9 cellular contexts compared by ENCODE assay signal in the genomic region with DNA sequence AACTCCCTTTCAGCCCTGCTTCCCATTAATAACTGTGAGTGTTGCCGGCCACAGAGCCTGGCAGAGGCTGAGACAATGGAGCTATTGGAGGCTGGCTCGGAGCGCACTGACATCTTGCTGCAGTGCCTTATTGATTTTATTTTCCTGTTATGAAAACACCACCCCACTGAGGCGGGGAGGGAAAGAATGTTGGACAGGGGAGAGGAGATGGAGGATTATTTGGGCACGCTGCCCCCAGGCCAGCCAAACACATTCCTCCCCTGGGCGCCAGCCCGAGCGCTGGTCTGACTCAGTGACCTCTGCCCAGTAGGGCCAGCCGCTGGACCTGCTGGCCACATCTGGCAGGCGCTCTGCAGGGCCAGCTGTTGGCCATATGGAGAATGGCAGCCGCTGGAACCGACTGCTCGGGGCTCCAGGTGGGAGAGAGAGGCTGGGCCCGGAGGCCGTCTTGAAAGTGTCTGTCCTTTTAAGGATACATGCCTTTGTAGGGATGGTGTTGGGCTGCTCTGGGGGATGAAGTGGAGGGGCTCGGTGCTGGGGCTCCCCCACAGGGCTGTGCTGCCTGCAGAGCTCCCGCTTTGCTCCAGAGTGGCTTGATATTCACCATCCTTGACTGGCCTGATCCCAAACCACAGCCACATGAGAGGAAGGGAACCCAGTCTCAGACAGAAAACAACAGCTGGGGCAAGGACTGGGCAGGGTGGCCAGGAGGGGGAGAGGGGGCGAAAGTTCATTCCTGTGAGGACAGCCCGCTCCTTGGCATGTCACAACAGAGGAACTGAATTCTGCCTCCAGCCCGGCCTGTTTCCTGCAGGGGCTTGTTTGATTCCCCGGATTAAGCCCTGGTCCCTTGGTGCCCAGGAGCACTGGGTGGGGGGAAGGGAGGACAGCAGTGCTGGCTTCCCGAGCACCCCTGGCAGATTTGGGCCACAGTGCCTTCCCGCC.
A peak's percentile ranks its signal among the peaks of the same experiment; 100 is the strongest.
DNase-seq lines count a peak whose midpoint lies in the region; ATAC-seq, FAIRE-seq and TF ChIP-seq lines count a peak whose summit lies in the region.
"Had no signal": no experiment of that assay in that cellular context is flagged by ENCODE, and none has a peak within 500 bp of the region (broad histone marks: within the 10 kb centered on the region; RNA-seq: fewer than 3 reads in every experiment).

No MANE protein-coding gene starts in this region.

- DNase-seq in HFF-Myc (ENCODE audit: extremely low read depth, low read depth) (peak; percentile 52), cardiac fibroblast (ENCODE audit: low read depth in 2 of 2) (peak; percentile 50 to 75), keratinocyte (ENCODE audit: low read depth, low spot score) (no peak), smooth muscle cell of the brain vasculature (ENCODE audit: low read depth, low spot score) (peak; percentile 71), NCI-H2081 (lab: John Stamatoyannopoulos, UW) (no peak)
- DNase-seq in activated T-cell treated with anti-CD3 and anti-CD28 coated beads, Interleukin-2, amount 50 U/mL, for 4 hours, result no peak
- DNase-seq: immature natural killer cell had no signal

- H3K4me3 ChIP-seq in HFF-Myc (replicated peaks; ENCODE audit: low read depth, low read length) (no peak overlapping the region), cardiac fibroblast (replicated peaks in 1 of 2; ENCODE audit: low read depth in 2 of 2, low read length in 2 of 2) (no peak overlapping the region), keratinocyte (ENCODE audit: control insufficient read depth in 2 of 3, extremely low read depth in 1 of 3, insufficient read depth in 2 of 3, low read depth in 1 of 3, low read length in 3 of 3) (no peak overlapping the region)

- dilution Hi-C loops in keratinocyte (cut with MboI; ENCODE audit: extremely low pct_ligation_motif_present, low sequenced_read_pairs), result no loop called here

- H3K36me3 Mint-ChIP-seq in activated T-cell treated with anti-CD3 and anti-CD28 coated beads, Interleukin-2, amount 50 U/mL, for 4 hours (ENCODE audit: insufficient read depth), result no peaks in the 10 kb centered on the region
- H3K36me3 Mint-ChIP-seq: immature natural killer cell had no signal

- H3K4me2 ChIP-seq in keratinocyte (ENCODE audit: control insufficient read depth, extremely low read depth, insufficient read depth, low read depth, low read length), result peak overlapping the region; percentile 41

- H3K4me1 Mint-ChIP-seq in activated T-cell treated with anti-CD3 and anti-CD28 coated beads, Interleukin-2, amount 50 U/mL, for 4 hours (ENCODE audit: low read depth), result no peaks in the 10 kb centered on the region
- H3K4me1 Mint-ChIP-seq: immature natural killer cell had no signal

- peaks cover 13% of the 10 kb centered on the region for H3K4me1 ChIP-seq in keratinocyte (ENCODE audit: control insufficient read depth, extremely low read depth, insufficient read depth, low read length)

- no peak overlapping the region for H2AFZ ChIP-seq in keratinocyte (ENCODE audit: control insufficient read depth, low read length)

- H3K4me3 Mint-ChIP-seq in activated T-cell treated with anti-CD3 and anti-CD28 coated beads, Interleukin-2, amount 50 U/mL, for 4 hours, result no peak overlapping the region
- H3K4me3 Mint-ChIP-seq: immature natural killer cell had no signal

- H3K9me3 ChIP-seq in keratinocyte (ENCODE audit: control insufficient read depth, low read depth, low read length), result no peaks in the 10 kb centered on the region

- H3K9me3 Mint-ChIP-seq in activated T-cell treated with anti-CD3 and anti-CD28 coated beads, Interleukin-2, amount 50 U/mL, for 4 hours, result no peaks in the 10 kb centered on the region
- H3K9me3 Mint-ChIP-seq: immature natural killer cell had no signal

- no peak for FAIRE-seq in keratinocyte (lab: Jason Lieb, UNC)

- H3K9me1 ChIP-seq in keratinocyte (ENCODE audit: control insufficient read depth, extremely low read depth, insufficient read depth, low read length), result no peaks in the 10 kb centered on the region

- no peak overlapping the region for H3K27ac ChIP-seq in keratinocyte (ENCODE audit: control insufficient read depth, insufficient read depth, low read length)

- H3K9ac ChIP-seq in keratinocyte (ENCODE audit: control insufficient read depth, extremely low read depth, insufficient read depth, low read length), result no peak overlapping the region

- no peaks in the 10 kb centered on the region for H3K27me3 Mint-ChIP-seq in activated T-cell treated with anti-CD3 and anti-CD28 coated beads, Interleukin-2, amount 50 U/mL, for 4 hours (ENCODE audit: low read depth)

- TF ChIP-seq CTCF in HFF-Myc (IDR thresholded peaks at IDR 0.05; ENCODE audit: low read depth, low read length, missing control alignments) (no peak), cardiac fibroblast (IDR thresholded peaks at IDR 0.05; ENCODE audit: low read depth, low read length) (no peak), keratinocyte (optimal IDR thresholded peaks at IDR 0.05 in 1 of 3, IDR thresholded peaks at IDR 0.05 in 1 of 3, conservative IDR thresholded peaks at IDR 0.05 in 1 of 3; ENCODE audit: extremely low read depth in 1 of 3, insufficient read depth in 2 of 3, low read length in 3 of 3) (peak in 1 of 3 experiments; percentile 9)

- H3K36me3 ChIP-seq in keratinocyte (ENCODE audit: control insufficient read depth in 2 of 2, extremely low read depth in 1 of 2, insufficient read depth in 2 of 2, low read length in 2 of 2), result no peaks in the 10 kb centered on the region

- H3K79me2 ChIP-seq in keratinocyte (ENCODE audit: control insufficient read depth, insufficient read depth, low read length), result no peaks in the 10 kb centered on the region

- H4K20me1 ChIP-seq in keratinocyte (ENCODE audit: control insufficient read depth, extremely low read depth, insufficient read depth, low read length), result no peaks in the 10 kb centered on the region

- ATAC-seq in HG03521 (IDR thresholded peaks at IDR 0.05; ENCODE audit: unreplicated experiment) (no peak), HG02884 (IDR thresholded peaks at IDR 0.05; ENCODE audit: unreplicated experiment) (no peak)
- no peak for ATAC-seq in activated T-cell treated with anti-CD3 and anti-CD28 coated beads, Interleukin-2, amount 50 U/mL, for 4 hours

- no peaks in the 10 kb centered on the region for H3K27me3 ChIP-seq in keratinocyte (ENCODE audit: control insufficient read depth, extremely low read depth, insufficient read depth, low read length)

Comparison
In these comparisons a context has a peak if more than half of its experiments do, and no peak if none do; other contexts are left out.
1. DNase-seq: peak in HFF-Myc (single experiment), cardiac fibroblast (2 of 2) and smooth muscle cell of the brain vasculature (single experiment); none in keratinocyte (single experiment), activated T-cell treated with anti-CD3 and anti-CD28 coated beads, Interleukin-2, amount 50 U/mL, for 4 hours (single experiment) and NCI-H2081 (0 of 2).